Comparison of ENCODE assay signal across 1 cellular context in the genomic region with DNA sequence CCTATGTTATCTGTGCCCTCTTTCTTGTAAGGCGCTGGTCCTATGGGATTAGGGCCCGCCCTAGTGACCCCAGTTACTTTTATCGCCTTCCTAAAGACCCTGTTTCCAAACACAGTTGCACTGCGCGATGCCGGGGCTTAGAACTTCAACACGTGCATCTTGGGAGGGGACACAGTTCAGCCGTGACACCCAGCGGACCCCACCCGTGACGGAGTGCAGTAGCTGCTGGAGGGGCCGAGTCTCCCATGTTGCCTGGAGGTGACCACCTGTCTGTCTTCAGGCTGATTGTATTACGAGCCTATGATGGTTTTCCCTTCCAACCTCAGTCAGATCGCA.
TF ChIP-seq lines count a peak whose summit lies in the region.

No MANE protein-coding gene starts in this region.

TF ChIP-seq in H1, 55 proteins besides CTCF, POLR2A, EP300 and RAD21:
- TF ChIP-seq TEAD4 (IDR thresholded peaks at IDR 0.05; ENCODE audit: low read depth, low read length) (no peak), SIX5 (IDR thresholded peaks at IDR 0.05; ENCODE audit: low read depth, low read length) (no peak), JUN (IDR thresholded peaks at IDR 0.05; ENCODE audit: low read depth, low read length) (no peak), KDM5A (IDR thresholded peaks at IDR 0.05; ENCODE audit: low read length) (no peak), RNF2 (IDR thresholded peaks at IDR 0.05; ENCODE audit: borderline replicate concordance, low read depth, low read length, missing control alignments, poor library complexity, severe bottlenecking) (no peak), CHD1 (IDR thresholded peaks at IDR 0.05; ENCODE audit: low read depth, low read length) (no peak), SIN3A (conservative IDR thresholded peaks at IDR 0.05 in 1 of 2, IDR thresholded peaks at IDR 0.05 in 1 of 2; ENCODE audit: low read depth in 1 of 2, low read length in 2 of 2) (no peak), EZH2 (IDR thresholded peaks at IDR 0.05; ENCODE audit: low read depth, low read length, severe bottlenecking) (no peak), TAF7 (optimal IDR thresholded peaks at IDR 0.05; ENCODE audit: borderline replicate concordance, low read depth, low read length) (no peak), YY1 (IDR thresholded peaks at IDR 0.05; ENCODE audit: low read depth, low read length) (no peak), ZNF274 (IDR thresholded peaks at IDR 0.05; ENCODE audit: borderline replicate concordance, extremely low read depth, low read length) (no peak), HDAC6 (IDR thresholded peaks at IDR 0.05; ENCODE audit: low read depth, low read length) (no peak), MAFK (IDR thresholded peaks at IDR 0.05; ENCODE audit: low read depth, low read length) (no peak), SAP30 (IDR thresholded peaks at IDR 0.05; ENCODE audit: insufficient read depth, insufficient replicate concordance, low read length) (no peak), CTBP2 (IDR thresholded peaks at IDR 0.05; ENCODE audit: borderline replicate concordance, insufficient read depth, insufficient read length, low read length) (no peak), ASH2L (IDR thresholded peaks at IDR 0.05; ENCODE audit: low read length) (no peak), SP1 (IDR thresholded peaks at IDR 0.05; ENCODE audit: low read depth, low read length) (no peak), SP2 (IDR thresholded peaks at IDR 0.05; ENCODE audit: low read length) (no peak)
- TF ChIP-seq, protein P1, sequence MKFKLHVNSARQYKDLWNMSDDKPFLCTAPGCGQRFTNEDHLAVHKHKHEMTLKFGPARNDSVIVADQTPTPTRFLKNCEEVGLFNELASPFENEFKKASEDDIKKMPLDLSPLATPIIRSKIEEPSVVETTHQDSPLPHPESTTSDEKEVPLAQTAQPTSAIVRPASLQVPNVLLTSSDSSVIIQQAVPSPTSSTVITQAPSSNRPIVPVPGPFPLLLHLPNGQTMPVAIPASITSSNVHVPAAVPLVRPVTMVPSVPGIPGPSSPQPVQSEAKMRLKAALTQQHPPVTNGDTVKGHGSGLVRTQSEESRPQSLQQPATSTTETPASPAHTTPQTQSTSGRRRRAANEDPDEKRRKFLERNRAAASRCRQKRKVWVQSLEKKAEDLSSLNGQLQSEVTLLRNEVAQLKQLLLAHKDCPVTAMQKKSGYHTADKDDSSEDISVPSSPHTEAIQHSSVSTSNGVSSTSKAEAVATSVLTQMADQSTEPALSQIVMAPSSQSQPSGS (IDR thresholded peaks at IDR 0.05; ENCODE audit: low read length), result no peak
- TF ChIP-seq, protein P2, sequence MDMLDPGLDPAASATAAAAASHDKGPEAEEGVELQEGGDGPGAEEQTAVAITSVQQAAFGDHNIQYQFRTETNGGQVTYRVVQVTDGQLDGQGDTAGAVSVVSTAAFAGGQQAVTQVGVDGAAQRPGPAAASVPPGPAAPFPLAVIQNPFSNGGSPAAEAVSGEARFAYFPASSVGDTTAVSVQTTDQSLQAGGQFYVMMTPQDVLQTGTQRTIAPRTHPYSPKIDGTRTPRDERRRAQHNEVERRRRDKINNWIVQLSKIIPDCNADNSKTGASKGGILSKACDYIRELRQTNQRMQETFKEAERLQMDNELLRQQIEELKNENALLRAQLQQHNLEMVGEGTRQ (IDR thresholded peaks at IDR 0.05; ENCODE audit: low read length), result no peak
